ENCODE assay signal across 8 cellular contexts in genomic region chr4:140094701-140095420, GRCh38. TPM values are rescaled to one million over a fixed set of nuclear protein-coding genes. Genes with fewer than 3 reads are reported as not detected.
DNase-seq lines count a peak whose midpoint lies in the region; ATAC-seq, FAIRE-seq and TF ChIP-seq lines count a peak whose summit lies in the region.

No MANE protein-coding gene starts in this region.

- H2AFZ ChIP-seq in MM.1S (ENCODE audit: low read length) = no peak overlapping the region

- intact Hi-C loops in activated naive CD4-positive, alpha-beta T cell treated with anti-CD3 and anti-CD28 coated beads for 36 hours (cut with micrococcal nuclease) = loop anchor here (2.0 to 10.0 kb wide), 6 partner anchors 33 to 1013 kb away; partner anchors contain the start of genes ELF2, NAA15, NDUFC1 and SETD7
- intact Hi-C loops in left ventricle myocardium superior (cut with micrococcal nuclease) (no loop called here), gastrocnemius medialis (cut with DNase I; ENCODE audit: low total_unique reads) (loop anchor here (5.0 kb wide), 1 partner anchor 48 kb away; no protein-coding TSS in a partner anchor)

- H3K27ac Mint-ChIP-seq in activated naive CD4-positive, alpha-beta T cell treated with anti-CD3 and anti-CD28 coated beads for 36 hours = peak overlapping the region; percentile 99

- H3K4me3 Mint-ChIP-seq in activated naive CD4-positive, alpha-beta T cell treated with anti-CD3 and anti-CD28 coated beads for 36 hours = peak overlapping the region; percentile 90

- no peaks in the 10 kb centered on the region for H3K36me3 Mint-ChIP-seq in activated naive CD4-positive, alpha-beta T cell treated with anti-CD3 and anti-CD28 coated beads for 36 hours (ENCODE audit: low read depth)

- H3K4me2 ChIP-seq in MM.1S (ENCODE audit: low read depth, low read length) = no peak overlapping the region

- H3K9me3 ChIP-seq in Peyer's patch = no peaks in the 10 kb centered on the region
- H3K9me3 ChIP-seq in gastrocnemius medialis = no peaks in the 10 kb centered on the region
- no peaks in the 10 kb centered on the region for H3K9me3 ChIP-seq in MM.1S (replicated peaks; ENCODE audit: insufficient read depth, low read length)

- H3K79me2 ChIP-seq in MM.1S (ENCODE audit: low read length) = no peaks in the 10 kb centered on the region

- DNase-seq in GM19239 (ENCODE audit: insufficient read length, low spot score) (no peak), Peyer's patch (peak; percentile 53 to 80 (median 56)), left ventricle myocardium superior (peak; percentile 75), gastrocnemius medialis (peak; percentile 33 to 51), MM.1S (no peak)
- DNase-seq in activated naive CD4-positive, alpha-beta T cell treated with anti-CD3 and anti-CD28 coated beads for 36 hours = peak; percentile 88

- no peaks in the 10 kb centered on the region for H3K9me2 ChIP-seq in MM.1S (replicated peaks; ENCODE audit: insufficient read depth, low read length)

- H3K36me3 ChIP-seq in Peyer's patch (no peaks in the 10 kb centered on the region), gastrocnemius medialis (no peaks in the 10 kb centered on the region), MM.1S (replicated peaks; ENCODE audit: insufficient read depth, low read length) (no peaks in the 10 kb centered on the region)

- TF ChIP-seq CTCF in Peyer's patch (IDR thresholded peaks at IDR 0.05) = no peak
- no peak for TF ChIP-seq CTCF in gastrocnemius medialis (IDR thresholded peaks at IDR 0.05 in 4 of 5, conservative IDR thresholded peaks at IDR 0.05 in 1 of 5)
- TF ChIP-seq CTCF in MM.1S (IDR thresholded peaks at IDR 0.05; ENCODE audit: low read length) = no peak

- peak; percentile 52 for ATAC-seq in left ventricle myocardium superior
- ATAC-seq in gastrocnemius medialis = no peak
- ATAC-seq in GM18873 (IDR thresholded peaks at IDR 0.05; ENCODE audit: low FRiP score, unreplicated experiment) = no peak
- ATAC-seq in HG02981 (IDR thresholded peaks at IDR 0.05; ENCODE audit: unreplicated experiment) = no peak

- H4K20me1 ChIP-seq in MM.1S (ENCODE audit: insufficient read depth, low read length) = no peaks in the 10 kb centered on the region

- H3K27ac ChIP-seq in Peyer's patch (peak overlapping the region; percentile 21 to 82 (median 38)), gastrocnemius medialis (peak overlapping the region; percentile 75 to 81 (median 76)), MM.1S (ENCODE audit: low read length) (no peak overlapping the region)

- in situ Hi-C loops in gastrocnemius medialis (cut with MboI; ENCODE audit: low sequenced_read_pairs in 4 of 4) = loop anchor here in 1 of 4 donors (10.0 kb wide), 1 partner anchor 50 kb away; no protein-coding TSS in a partner anchor

- H3K4me3 ChIP-seq in Peyer's patch = no peak overlapping the region
- no peak overlapping the region for H3K4me3 ChIP-seq in gastrocnemius medialis
- H3K4me3 ChIP-seq in MM.1S (ENCODE audit: low read length) = no peak overlapping the region

- H3K27me3 ChIP-seq in Peyer's patch = no peaks in the 10 kb centered on the region
- H3K27me3 ChIP-seq in gastrocnemius medialis = no peaks in the 10 kb centered on the region
- no peaks in the 10 kb centered on the region for H3K27me3 ChIP-seq in MM.1S (replicated peaks; ENCODE audit: insufficient read depth, low read length)

- no peak overlapping the region for H3K9ac ChIP-seq in MM.1S (ENCODE audit: low read length)

- H3K4me1 ChIP-seq in Peyer's patch (peaks cover 0 to 29% (median 2%) of the 10 kb centered on the region in 4 donors), gastrocnemius medialis (peaks cover 56 to 68% of the 10 kb centered on the region in 2 donors), MM.1S (ENCODE audit: low read length) (no peaks in the 10 kb centered on the region)

- FAIRE-seq in GM19239 (lab: Jason Lieb, UNC) = peak; percentile 11

- peaks cover 71% of the 10 kb centered on the region for H3K4me1 Mint-ChIP-seq in activated naive CD4-positive, alpha-beta T cell treated with anti-CD3 and anti-CD28 coated beads for 36 hours (ENCODE audit: low read depth)

- H3F3A ChIP-seq in MM.1S (ENCODE audit: insufficient read depth, low read length) = no peaks in the 10 kb centered on the region

- TF ChIP-seq POLR2A in Peyer's patch (IDR thresholded peaks at IDR 0.05) (no peak), gastrocnemius medialis (IDR thresholded peaks at IDR 0.05) (peak in 1 of 2 donors; percentile 9)

- no peaks in the 10 kb centered on the region for H3K27me3 Mint-ChIP-seq in activated naive CD4-positive, alpha-beta T cell treated with anti-CD3 and anti-CD28 coated beads for 36 hours (ENCODE audit: low read depth)

- H3K9me3 Mint-ChIP-seq in activated naive CD4-positive, alpha-beta T cell treated with anti-CD3 and anti-CD28 coated beads for 36 hours = no peaks in the 10 kb centered on the region

- CTCF ChIA-PET in activated naive CD4-positive, alpha-beta T cell treated with anti-CD3 and anti-CD28 coated beads for 36 hours (lab: Charles Lee) = interaction anchor here (0.8 to 2.1 kb wide), 12 partner anchors 10 to 159 kb away, joined by 3 to 9 read pairs (median 3); partner anchors contain the start of gene MAML3

RNA-seq across cellular contexts. Expression of gene MAML3, which starts 59.1 kb away (rescaled TPM):
- total RNA-seq in Peyer's patch = 10 to 100 TPM in 3 of 4 donors, 1 to 10 TPM in 1; 6.5 to 44.6 (median 22.1) TPM
- total RNA-seq in activated naive CD4-positive, alpha-beta T cell treated with anti-CD3 and anti-CD28 coated beads for 36 hours = under 1 TPM; 0.52 to 0.76 TPM
- 2.1 TPM for total RNA-seq in left ventricle myocardium superior
- 1 to 10 TPM in 3 of 4 donors, under 1 TPM in 1; 0.98 to 1.5 (median 1.4) TPM for total RNA-seq in gastrocnemius medialis

Comparison
In these comparisons a context has a peak if more than half of its experiments do, and no peak if none do; other contexts are left out.
1. DNase-seq: peak in Peyer's patch (3 of 3), activated naive CD4-positive, alpha-beta T cell treated with anti-CD3 and anti-CD28 coated beads for 36 hours (single experiment), left ventricle myocardium superior (single experiment) and gastrocnemius medialis (2 of 2); none in GM19239 (single experiment) and MM.1S (single experiment).